8 cellular contexts compared by ENCODE assay signal in the genomic region with DNA sequence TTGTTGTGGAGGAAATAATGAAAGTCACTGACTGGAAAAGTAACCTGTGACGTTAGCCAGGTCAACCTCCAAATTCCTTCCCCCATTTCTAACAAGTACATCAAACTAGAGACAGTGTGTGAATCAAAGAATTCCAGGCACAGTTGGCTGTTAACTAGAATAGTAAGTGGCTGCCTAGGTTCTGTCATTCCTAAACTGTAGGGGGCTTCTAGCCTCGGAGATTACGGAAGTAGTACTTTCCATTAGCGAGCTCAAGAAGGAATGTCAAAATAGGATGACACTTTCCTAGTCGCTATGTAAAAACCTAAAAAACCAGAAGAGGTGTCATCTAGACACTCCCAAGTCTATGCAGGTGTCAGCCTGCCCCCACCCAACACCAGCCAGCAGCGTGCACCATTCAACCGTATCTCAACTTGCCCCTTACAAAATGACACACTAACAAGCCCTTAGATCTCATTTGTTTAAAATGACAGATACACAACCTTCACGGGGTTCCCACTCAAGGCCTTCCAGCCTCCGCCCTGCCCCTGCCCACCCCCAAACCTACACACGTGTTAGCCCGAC. TPM values are rescaled to one million over a fixed set of nuclear protein-coding genes. Genes with fewer than 3 reads are reported as not detected.
DNase-seq lines count a peak whose midpoint lies in the region; ATAC-seq and TF ChIP-seq lines count a peak whose summit lies in the region.

No MANE protein-coding gene starts in this region.

- H3K9me3 ChIP-seq in cardiac muscle cell (ENCODE audit: low read depth): no peaks in the 10 kb centered on the region
- no peaks in the 10 kb centered on the region for H3K9me3 ChIP-seq in psoas muscle

- TF ChIP-seq CTCF in cardiac muscle cell (IDR thresholded peaks at IDR 0.05; ENCODE audit: low read depth, low read length) (peak; percentile 21), VCaP (conservative IDR thresholded peaks at IDR 0.05) (no peak), foreskin keratinocyte (conservative IDR thresholded peaks at IDR 0.05) (peak; percentile 11), psoas muscle (IDR thresholded peaks at IDR 0.05) (no peak)

- H3K4me3 ChIP-seq in cardiac muscle cell (peak overlapping the region; percentile 81), psoas muscle (peak overlapping the region; percentile 81)

- H3K4me1 ChIP-seq in cardiac muscle cell (ENCODE audit: low read depth) (peaks cover 6% of the 10 kb centered on the region), foreskin keratinocyte (peaks cover 3% of the 10 kb centered on the region), psoas muscle (peaks cover 22% of the 10 kb centered on the region)

- 0 to 1% (median 1%) methylated on average over 11 of the region's 11 CpGs for WGBS in psoas muscle, 3 donors

- H3K36me3 ChIP-seq in cardiac muscle cell (no peaks in the 10 kb centered on the region), psoas muscle (ENCODE audit: insufficient read depth in 1 of 2, low read depth in 1 of 2) (no peaks in the 10 kb centered on the region)

- no peak for ATAC-seq in left cardiac atrium
- ATAC-seq in foreskin keratinocyte: peak; percentile 36
- no peak for ATAC-seq in psoas muscle

- peak overlapping the region; percentile 100 for H3K27ac ChIP-seq in cardiac muscle cell
- peak overlapping the region; percentile 99 for H3K27ac ChIP-seq in VCaP
- peak overlapping the region; percentile 98 for H3K27ac ChIP-seq in foreskin keratinocyte
- peak overlapping the region; percentile 97 for H3K27ac ChIP-seq in psoas muscle

- H3K27me3 ChIP-seq in cardiac muscle cell: no peaks in the 10 kb centered on the region
- no peaks in the 10 kb centered on the region for H3K27me3 ChIP-seq in foreskin keratinocyte
- H3K27me3 ChIP-seq in psoas muscle (ENCODE audit: insufficient read depth in 3 of 3, low read length in 2 of 3): no peaks in the 10 kb centered on the region

- DNase-seq in cardiac muscle cell (ENCODE audit: low read depth in 1 of 2, low spot score in 1 of 2) (peak; percentile 51 to 66), left cardiac atrium (no peak), HT-29 (ENCODE audit: low spot score) (peak; percentile 75), foreskin keratinocyte (peak; percentile 32 to 57), psoas muscle (no peak), activated gamma-delta T cell treated with Interleukin-2 at 50 U/mL for 16 hours (no peak), retina (no peak)

- intact Hi-C loops in left cardiac atrium (cut with DNase I): no loop called here
- intact Hi-C loops in psoas muscle (cut with DNase I): loop anchor here in 1 of 2 donors (10.0 kb wide), 1 partner anchor 210 kb away; no protein-coding TSS in a partner anchor

RNA-seq across cellular contexts. Expression of a gene that starts 0.9 kb away (rescaled TPM):
- total RNA-seq in cardiac muscle cell (14.0 and 18.5 TPM in 2 replicates), left cardiac atrium (10 to 100 TPM; 11.1 to 16.8 TPM), foreskin keratinocyte (23.4 and 25.3 TPM in 2 replicates), psoas muscle (10 to 100 TPM; 12.4 to 30.5 (median 22.7) TPM)
- polyA plus RNA-seq in cardiac muscle cell (6.0 and 6.5 TPM in 2 replicates), foreskin keratinocyte (6.4 and 9.3 TPM in 2 replicates), psoas muscle (10 to 100 TPM; 14.8 to 20.1 (median 15.5) TPM)
- total RNA-seq in HT-29 (2014; rRNA removed; shearing (Covaris generic)): 57.1 and 66.9 TPM in 2 replicates

Comparison
In these comparisons a context has a peak if more than half of its experiments do, and no peak if none do; other contexts are left out.
1. DNase-seq: peak in cardiac muscle cell (2 of 2), HT-29 (single experiment) and foreskin keratinocyte (2 of 2); none in left cardiac atrium (single experiment), psoas muscle (0 of 2), activated gamma-delta T cell treated with Interleukin-2 at 50 U/mL for 16 hours (single experiment) and retina (single experiment).
2. CTCF ChIP-seq: peak in cardiac muscle cell (single experiment) and foreskin keratinocyte (single experiment); none in VCaP (single experiment) and psoas muscle (single experiment).
3. Peak in every context shown above with its lines, with median percentiles within 50 percentile points of each other: H3K27ac ChIP-seq.